In the genomic region with DNA sequence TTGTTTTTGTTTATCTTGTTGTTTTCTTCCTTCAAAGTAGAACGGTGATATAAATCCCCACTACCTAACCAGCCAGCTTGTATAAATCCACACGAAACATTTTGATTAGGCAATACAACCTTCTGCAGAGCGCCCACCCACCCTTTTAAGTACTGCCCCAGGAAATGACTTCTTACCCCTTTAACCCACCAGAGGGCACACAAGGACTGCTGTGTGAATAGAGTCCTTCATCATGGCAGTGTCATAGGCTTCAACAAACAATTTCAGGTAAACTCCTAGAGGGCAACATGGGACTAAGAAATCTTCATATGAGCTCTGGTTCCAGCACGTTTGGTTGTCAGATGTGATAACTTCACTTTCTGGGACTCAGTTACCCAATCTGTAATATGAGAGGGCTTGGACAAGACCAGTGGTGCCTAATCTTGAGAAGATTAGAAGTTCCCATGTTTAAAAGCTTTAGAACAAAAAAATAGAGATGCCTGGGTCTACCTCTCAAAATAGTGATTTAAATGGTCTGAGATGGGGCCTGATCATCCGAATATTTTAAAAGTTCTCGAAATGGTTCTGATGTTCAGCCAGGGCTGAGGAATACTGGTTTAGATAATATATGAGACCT, we compare ENCODE assay signal across 8 cellular contexts. TPM values are rescaled to one million over a fixed set of nuclear protein-coding genes. Genes with fewer than 3 reads are reported as not detected.
A peak's percentile ranks its signal among the peaks of the same experiment; 100 is the strongest.
DNase-seq lines count a peak whose midpoint lies in the region; ATAC-seq, FAIRE-seq and TF ChIP-seq lines count a peak whose summit lies in the region.

No MANE protein-coding gene starts in this region.

- H3K9ac ChIP-seq in kidney (ENCODE audit: low read length in 2 of 2) = no peak overlapping the region

- H3K27ac ChIP-seq in 22Rv1 (no peak overlapping the region), kidney (ENCODE audit: low read depth in 2 of 2, low read length in 2 of 2) (no peak overlapping the region)

- no peaks in the 10 kb centered on the region for H3K27me3 ChIP-seq in bronchial epithelial cell (ENCODE audit: control insufficient read depth, insufficient read depth, low read length)

- no peaks in the 10 kb centered on the region for H3K9me3 ChIP-seq in kidney (ENCODE audit: control insufficient read depth in 1 of 2, low read length in 2 of 2)

- H3K4me1 ChIP-seq in kidney (ENCODE audit: control insufficient read depth in 1 of 2, insufficient read depth in 1 of 2, low read depth in 1 of 2, low read length in 2 of 2) = peaks cover 0 to 3% of the 10 kb centered on the region in 2 donors

- DNase-seq in NCI-H187 (lab: John Stamatoyannopoulos, UW) (peak; percentile 7 to 9), SW480 (ENCODE audit: low spot score) (peak; percentile 78), bronchial epithelial cell (ENCODE audit: low read depth) (peak; percentile 89), kidney (no peak)
- DNase-seq in stimulated activated CD4-positive, alpha-beta T cell treated with anti-CD3 and anti-CD28 coated beads, Interleukin-4, amount 100 ng/mL, for 4 hours = peak; percentile 10 to 19

- intact Hi-C loops in kidney (cut with DNase I) = loop anchor here (10.0 kb wide), 1 partner anchor 272 kb away; no protein-coding TSS in a partner anchor

- peak; percentile 86 for TF ChIP-seq CTCF in 22Rv1 (IDR thresholded peaks at IDR 0.05)
- peak; percentile 63 for TF ChIP-seq CTCF in GM12875 (IDR thresholded peaks at IDR 0.05; ENCODE audit: borderline replicate concordance, insufficient read depth, low read depth, low read length)
- peak; percentile 75 for TF ChIP-seq CTCF in bronchial epithelial cell (IDR thresholded peaks at IDR 0.05; ENCODE audit: insufficient read depth, low read length, severe bottlenecking)
- TF ChIP-seq CTCF in kidney (IDR thresholded peaks at IDR 0.05; ENCODE audit: borderline replicate concordance, extremely low read depth, insufficient read depth) = peak; percentile 87

- peak; percentile 77 for ATAC-seq in HG02870 (IDR thresholded peaks at IDR 0.05; ENCODE audit: unreplicated experiment)

- no peak overlapping the region for H3K4me3 ChIP-seq in GM12875 (ENCODE audit: low read depth, low read length)
- no peak overlapping the region for H3K4me3 ChIP-seq in bronchial epithelial cell (ENCODE audit: low read depth, low read length)
- H3K4me3 ChIP-seq in kidney (ENCODE audit: low read length in 2 of 2) = no peak overlapping the region

- no peaks in the 10 kb centered on the region for H3K36me3 ChIP-seq in bronchial epithelial cell (ENCODE audit: control insufficient read depth, insufficient read depth, low read length)
- H3K36me3 ChIP-seq in kidney (ENCODE audit: control insufficient read depth in 1 of 2, insufficient read depth in 2 of 2, low read length in 2 of 2) = no peaks in the 10 kb centered on the region

- FAIRE-seq in bronchial epithelial cell (lab: Jason Lieb, UNC) = peak; percentile 73
- no peak for FAIRE-seq in kidney (lab: Jason Lieb, UNC)

RNA-seq across cellular contexts. Expression of gene PIWIL4, which starts 56.1 kb away (rescaled TPM):
- total RNA-seq in bronchial epithelial cell (0.38 and 0.79 TPM in 2 replicates), kidney (6.0 TPM)
- 2.6 TPM for polyA plus RNA-seq in kidney (ENCODE audit: insufficient read depth, low read depth, low replicate concordance)
